In genomic region chr9:69346596-69347390, GRCh38 we compare ENCODE assay signal across 1 cellular context.
TF ChIP-seq lines count a peak whose summit lies in the region.

No MANE protein-coding gene starts in this region.

TF ChIP-seq in SK-N-SH treated with all-trans-retinoic acid at 6 μM for 48 hours, 23 proteins besides CTCF, POLR2A, EP300 and RAD21 (continued from another document):
- TF ChIP-seq TSHZ2 (CRISPR knock-in tag; IDR thresholded peaks at IDR 0.05) (no peak), ZNF8 (CRISPR knock-in tag; IDR thresholded peaks at IDR 0.05) (no peak)
- TF ChIP-seq, protein P1, sequence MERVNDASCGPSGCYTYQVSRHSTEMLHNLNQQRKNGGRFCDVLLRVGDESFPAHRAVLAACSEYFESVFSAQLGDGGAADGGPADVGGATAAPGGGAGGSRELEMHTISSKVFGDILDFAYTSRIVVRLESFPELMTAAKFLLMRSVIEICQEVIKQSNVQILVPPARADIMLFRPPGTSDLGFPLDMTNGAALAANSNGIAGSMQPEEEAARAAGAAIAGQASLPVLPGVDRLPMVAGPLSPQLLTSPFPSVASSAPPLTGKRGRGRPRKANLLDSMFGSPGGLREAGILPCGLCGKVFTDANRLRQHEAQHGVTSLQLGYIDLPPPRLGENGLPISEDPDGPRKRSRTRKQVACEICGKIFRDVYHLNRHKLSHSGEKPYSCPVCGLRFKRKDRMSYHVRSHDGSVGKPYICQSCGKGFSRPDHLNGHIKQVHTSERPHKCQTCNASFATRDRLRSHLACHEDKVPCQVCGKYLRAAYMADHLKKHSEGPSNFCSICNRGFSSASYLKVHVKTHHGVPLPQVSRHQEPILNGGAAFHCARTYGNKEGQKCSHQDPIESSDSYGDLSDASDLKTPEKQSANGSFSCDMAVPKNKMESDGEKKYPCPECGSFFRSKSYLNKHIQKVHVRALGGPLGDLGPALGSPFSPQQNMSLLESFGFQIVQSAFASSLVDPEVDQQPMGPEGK (CRISPR knock-in tag; IDR thresholded peaks at IDR 0.05; ENCODE audit: borderline replicate concordance), result no peak
